ENCODE assay signal across 8 cellular contexts in the genomic region with DNA sequence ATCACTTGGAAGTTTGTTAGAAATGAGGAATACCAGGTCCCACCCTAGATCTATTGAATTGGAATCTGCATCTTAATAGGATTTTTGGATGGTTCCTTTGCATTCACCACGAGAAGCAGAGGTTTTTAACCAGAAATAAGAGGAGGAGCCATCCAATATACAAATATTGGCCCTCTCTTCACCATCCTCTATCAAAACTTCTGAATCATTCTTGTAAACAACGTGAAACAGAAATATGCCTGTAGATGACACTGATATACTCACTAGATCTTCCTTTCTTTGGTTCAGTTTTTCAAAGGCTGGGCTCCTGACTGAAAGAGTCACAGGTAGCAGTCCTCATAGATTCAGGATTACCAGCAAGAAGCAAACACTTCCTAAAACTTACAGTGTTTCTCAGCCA. TPM values are rescaled to one million over a fixed set of nuclear protein-coding genes. Genes with fewer than 3 reads are reported as not detected.
"Had no signal": no experiment of that assay in that cellular context is flagged by ENCODE, and none has a peak within 500 bp of the region (broad histone marks: within the 10 kb centered on the region; RNA-seq: fewer than 3 reads in every experiment).

No MANE protein-coding gene starts in this region.

- FAIRE-seq: H1 had no signal

- DNase-seq: GM23248, GOT3, H7, H9, HFFc6 had no signal

- H2AFZ ChIP-seq: GM23248, GM23338 had no signal

- H3K4me3 ChIP-seq: GM23248, GM23338, HAP-1 had no signal

- H3K4me2 ChIP-seq: GM23338 had no signal

- H3K36me3 ChIP-seq: HAP-1 had no signal

- H3K4me1 ChIP-seq: HAP-1 had no signal

- H3K27ac ChIP-seq: GM23248 had no signal

- H3K9me3 ChIP-seq: HAP-1 had no signal

- H3K9ac ChIP-seq: GM23248 had no signal

- ATAC-seq: GM23338 had no signal

RNA-seq across cellular contexts. Expression of a gene that starts 39.5 kb away (rescaled TPM):
- total RNA-seq: H7 had no signal
